ENCODE assay signal across 9 cellular contexts in genomic region chr3:98573231-98573728, GRCh38. TPM values are rescaled to one million over a fixed set of nuclear protein-coding genes. Genes with fewer than 3 reads are reported as not detected.
A peak's percentile ranks its signal among the peaks of the same experiment; 100 is the strongest.
DNase-seq lines count a peak whose midpoint lies in the region; ATAC-seq and TF ChIP-seq lines count a peak whose summit lies in the region.
"Had no signal": no experiment of that assay in that cellular context is flagged by ENCODE, and none has a peak within 500 bp of the region (broad histone marks: within the 10 kb centered on the region; RNA-seq: fewer than 3 reads in every experiment).

No MANE protein-coding gene starts in this region.

- H3K4me3 ChIP-seq in RWPE2 (ENCODE audit: severe bottlenecking), result no peak overlapping the region
- H3K4me3 ChIP-seq in fibroblast of the aortic adventitia (ENCODE audit: low read depth, low read length), result no peak overlapping the region

- TF ChIP-seq CTCF in GM13977 (IDR thresholded peaks at IDR 0.05; ENCODE audit: extremely low read depth, insufficient read depth, missing control alignments) (peak; percentile 53), RWPE2 (IDR thresholded peaks at IDR 0.05; ENCODE audit: poor library complexity, severe bottlenecking) (peak; percentile 83), fibroblast of the aortic adventitia (IDR thresholded peaks at IDR 0.05; ENCODE audit: insufficient read depth, low read length) (peak; percentile 48)

- ATAC-seq in HG02885 (IDR thresholded peaks at IDR 0.05; ENCODE audit: poor library complexity, unreplicated experiment), result peak; percentile 78
- no peak for ATAC-seq in RWPE2 (ENCODE audit: low read depth)
- ATAC-seq in Right ventricle myocardium superior (ENCODE audit: poor library complexity), result no peak

- no peak overlapping the region for H3K27ac ChIP-seq in RWPE2 (ENCODE audit: poor library complexity, severe bottlenecking)
- H3K27ac ChIP-seq: neutrophil had no signal

- intact Hi-C loops in Right ventricle myocardium superior (cut with DNase I), result no loop called here

- no peaks in the 10 kb centered on the region for H3K4me1 ChIP-seq in RWPE2 (ENCODE audit: insufficient read depth, poor library complexity, severe bottlenecking)

- no peaks in the 10 kb centered on the region for H3K9me3 ChIP-seq in RWPE2 (ENCODE audit: severe bottlenecking)
- H3K9me3 ChIP-seq: neutrophil had no signal

- in situ Hi-C loops in GM13977 (cut with MboI; ENCODE audit: low pct_unique_long_range_greater_than_20kb, low sequenced_read_pairs, unreplicated experiment), result no loop called here

- H3K36me3 ChIP-seq in RWPE2 (ENCODE audit: low read depth), result peaks cover 2% of the 10 kb centered on the region; the same call in 1 of the 2 replicates

- no peaks in the 10 kb centered on the region for H3K27me3 ChIP-seq in RWPE2 (ENCODE audit: insufficient read depth, poor library complexity, severe bottlenecking)
- H3K27me3 ChIP-seq: neutrophil had no signal

- DNase-seq in AG20443 (ENCODE audit: low spot score) (peak; percentile 22), GM13977 (ENCODE audit: low spot score) (no peak), RWPE2 (ENCODE audit: low spot score) (no peak), fibroblast of the aortic adventitia (ENCODE audit: low read depth) (peak; percentile 49), AG08396 (ENCODE audit: low spot score) (no peak), Right ventricle myocardium superior (no peak)
- DNase-seq in stimulated activated naive CD4-positive, alpha-beta T cell treated with Interleukin-2 at 50 U/mL for 16 hours (lab: John Stamatoyannopoulos, UW), result no peak

RNA-seq across cellular contexts. Expression of gene CPOX, which starts 20.1 kb away (rescaled TPM):
- total RNA-seq in fibroblast of the aortic adventitia (ENCODE audit: low replicate concordance) (22.6 and 57.5 TPM in 2 replicates), Right ventricle myocardium superior (11.5 TPM)

RNA-seq across cellular contexts. Expression of gene GPR15, which starts 41.5 kb away (rescaled TPM):
- total RNA-seq in fibroblast of the aortic adventitia (ENCODE audit: low replicate concordance) (not detected in 2 replicates), Right ventricle myocardium superior (not detected)

RNA-seq across cellular contexts. Expression of gene CLDND1, which starts 50.6 kb away (rescaled TPM):
- total RNA-seq in fibroblast of the aortic adventitia (ENCODE audit: low replicate concordance) (65.2 and 88.0 TPM in 2 replicates), Right ventricle myocardium superior (72.5 TPM)

Comparison
In these comparisons a context has a peak if more than half of its experiments do, and no peak if none do; other contexts are left out.
1. DNase-seq: peak in AG20443 (single experiment) and fibroblast of the aortic adventitia (single experiment); none in GM13977 (single experiment), RWPE2 (single experiment), AG08396 (single experiment), stimulated activated naive CD4-positive, alpha-beta T cell treated with Interleukin-2 at 50 U/mL for 16 hours (single experiment) and Right ventricle myocardium superior (single experiment).
2. Peak in every context shown above with its lines, with median percentiles within 50 percentile points of each other: CTCF ChIP-seq.